In genomic region chr2:164937864-164938401, GRCh38 we compare ENCODE assay signal across 2 cellular contexts.
A peak's percentile ranks its signal among the peaks of the same experiment; 100 is the strongest.
TF ChIP-seq lines count a peak whose summit lies in the region.

No MANE protein-coding gene starts in this region.

TF ChIP-seq in GM23338, 12 proteins besides CTCF, POLR2A, EP300 and RAD21:
- TF ChIP-seq JUNB (IDR thresholded peaks at IDR 0.05; ENCODE audit: unreplicated experiment) (no peak), EZH2 (IDR thresholded peaks at IDR 0.05; ENCODE audit: low read depth, unreplicated experiment) (no peak), POLR2AphosphoS5 (IDR thresholded peaks at IDR 0.05; ENCODE audit: low read depth) (no peak), ZNF331 (CRISPR knock-in tag; IDR thresholded peaks at IDR 0.05; ENCODE audit: low read depth) (no peak), ZNF462 (CRISPR knock-in tag; IDR thresholded peaks at IDR 0.05) (no peak), CREB1 (CRISPR knock-in tag; IDR thresholded peaks at IDR 0.05; ENCODE audit: low read depth) (no peak), ETS1 (IDR thresholded peaks at IDR 0.05) (no peak), NANOG (IDR thresholded peaks at IDR 0.05; ENCODE audit: borderline replicate concordance) (no peak), EZH2phosphoT487 (IDR thresholded peaks at IDR 0.05; ENCODE audit: unreplicated experiment) (no peak)

TF ChIP-seq in HepG2, 621 proteins besides CTCF, POLR2A, EP300 and RAD21 (continues in another document):
- no peak for TF ChIP-seq ATM (IDR thresholded peaks at IDR 0.05; ENCODE audit: borderline replicate concordance)
- no peak for TF ChIP-seq RBM22 (optimal IDR thresholded peaks at IDR 0.05; ENCODE audit: low read length)
- no peak for TF ChIP-seq HBP1 (CRISPR knock-in tag; IDR thresholded peaks at IDR 0.05; ENCODE audit: low read depth)
- TF ChIP-seq ZNF83 (CRISPR knock-in tag; IDR thresholded peaks at IDR 0.05; ENCODE audit: borderline replicate concordance): no peak
- TF ChIP-seq MIXL1 (CRISPR knock-in tag; IDR thresholded peaks at IDR 0.05): peak; percentile 63; the same call in 1 of the 2 replicates
- TF ChIP-seq NKX3-1 (CRISPR knock-in tag; IDR thresholded peaks at IDR 0.05): no peak
- no peak for TF ChIP-seq ZNF773 (CRISPR knock-in tag; IDR thresholded peaks at IDR 0.05; ENCODE audit: borderline replicate concordance)
- no peak for TF ChIP-seq ZNF207 (IDR thresholded peaks at IDR 0.05; ENCODE audit: borderline replicate concordance)
- TF ChIP-seq ZGPAT (CRISPR knock-in tag; IDR thresholded peaks at IDR 0.05): peak; percentile 36; the same call in 1 of the 2 replicates
- TF ChIP-seq ZBTB49 (CRISPR knock-in tag; IDR thresholded peaks at IDR 0.05; ENCODE audit: borderline replicate concordance): no peak
- TF ChIP-seq ZBED4 (CRISPR knock-in tag; IDR thresholded peaks at IDR 0.05; ENCODE audit: borderline replicate concordance): no peak
- no peak for TF ChIP-seq PREB (CRISPR knock-in tag; IDR thresholded peaks at IDR 0.05)
- TF ChIP-seq TBP (CRISPR knock-in tag; IDR thresholded peaks at IDR 0.05): no peak
- no peak for TF ChIP-seq ZFP82 (CRISPR knock-in tag; IDR thresholded peaks at IDR 0.05; ENCODE audit: borderline replicate concordance)
- TF ChIP-seq TSC22D2 (CRISPR knock-in tag; IDR thresholded peaks at IDR 0.05; ENCODE audit: borderline replicate concordance): no peak
- TF ChIP-seq ZNF343 (CRISPR knock-in tag; IDR thresholded peaks at IDR 0.05): no peak; the same call in 1 of the 2 replicates
- TF ChIP-seq ATAD3A (CRISPR knock-in tag; IDR thresholded peaks at IDR 0.05): no peak
- TF ChIP-seq CREBL2 (CRISPR knock-in tag; IDR thresholded peaks at IDR 0.05; ENCODE audit: borderline replicate concordance): no peak
- TF ChIP-seq TCF7 (IDR thresholded peaks at IDR 0.05; ENCODE audit: low read depth): peak; percentile 14; the same call in 1 of the 2 replicates
- no peak for TF ChIP-seq HMGA1 (CRISPR knock-in tag; conservative IDR thresholded peaks at IDR 0.05)
- no peak for TF ChIP-seq HMGXB3 (CRISPR knock-in tag; IDR thresholded peaks at IDR 0.05; ENCODE audit: borderline replicate concordance)
- TF ChIP-seq MAFG (CRISPR knock-in tag; IDR thresholded peaks at IDR 0.05): no peak
- no peak for TF ChIP-seq NR2F1 (CRISPR knock-in tag; IDR thresholded peaks at IDR 0.05)
- peak; percentile 84 for TF ChIP-seq ZNF362 (CRISPR knock-in tag; IDR thresholded peaks at IDR 0.05; ENCODE audit: borderline replicate concordance)
